In the genomic region with DNA sequence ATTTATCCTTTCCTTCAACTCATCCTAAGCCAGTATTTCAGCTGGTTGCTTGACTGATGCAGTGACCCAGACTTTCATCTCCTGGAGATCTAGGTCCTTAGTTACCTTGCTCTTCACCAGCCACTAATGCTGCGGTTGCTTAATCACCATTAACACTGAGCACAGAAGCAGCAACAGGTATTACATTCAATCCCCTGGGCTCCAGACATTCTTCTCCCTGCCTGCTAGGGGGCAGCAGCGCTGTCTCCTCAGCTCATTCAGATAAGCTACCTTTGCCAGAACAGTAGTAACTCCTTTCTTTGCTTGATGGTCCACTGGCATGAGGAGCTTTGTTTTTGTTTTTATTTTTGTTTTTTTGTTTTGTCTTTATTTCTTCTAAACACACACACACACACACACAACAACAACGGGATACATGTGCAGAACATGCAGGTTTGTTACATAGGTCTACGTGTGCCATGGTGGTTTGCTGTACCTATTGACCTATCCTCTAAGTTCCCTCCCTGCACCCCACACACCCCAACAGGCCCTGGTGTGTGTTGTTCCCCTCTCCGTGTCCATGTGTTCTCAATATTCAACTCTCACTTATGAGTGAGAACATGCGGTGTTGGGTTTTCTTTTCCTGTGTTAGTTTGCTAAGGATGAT, we compare ENCODE assay signal across 7 cellular contexts.
DNase-seq lines count a peak whose midpoint lies in the region; ATAC-seq and TF ChIP-seq lines count a peak whose summit lies in the region.

No MANE protein-coding gene starts in this region.

- H3K9me3 ChIP-seq in effector memory CD4-positive, alpha-beta T cell (ENCODE audit: control insufficient read depth, low read length), result no peaks in the 10 kb centered on the region

- TF ChIP-seq CTCF in GM12865 (IDR thresholded peaks at IDR 0.05; ENCODE audit: insufficient read depth, low read depth, low read length, missing control alignments), result peak; percentile 41
- TF ChIP-seq CTCF in LNCaP clone FGC (IDR thresholded peaks at IDR 0.05; ENCODE audit: control insufficient read depth, extremely low read depth, insufficient read depth), result peak; percentile 80
- TF ChIP-seq CTCF in WTC11 (IDR thresholded peaks at IDR 0.05), result peak; percentile 59; the same call in 1 of the 2 replicates

- no peak overlapping the region for H2BK5ac ChIP-seq in mesendoderm (ENCODE audit: low read length)

- no peaks in the 10 kb centered on the region for H3K79me1 ChIP-seq in mesendoderm (ENCODE audit: low read length)

- POLR2A ChIA-PET in WTC11 (lab: Charles Lee), result no interaction called here

- ATAC-seq in WTC11, result peak; percentile 98
- no peak for ATAC-seq in HG03108 (IDR thresholded peaks at IDR 0.05; ENCODE audit: unreplicated experiment)

- H3K4me3 ChIP-seq in GM12865 (ENCODE audit: low read depth, low read length) (no peak overlapping the region), LNCaP clone FGC (ENCODE audit: low read depth, low read length) (no peak overlapping the region), mesendoderm (ENCODE audit: low read length) (no peak overlapping the region)
- H3K4me3 ChIP-seq in effector memory CD4-positive, alpha-beta T cell (ENCODE audit: insufficient read depth, low read depth, low read length, poor library complexity, severe bottlenecking), result no peak overlapping the region

- H4K8ac ChIP-seq in mesendoderm (ENCODE audit: low read depth, low read length), result no peak overlapping the region

- H2BK15ac ChIP-seq in mesendoderm (replicated peaks; ENCODE audit: low read depth), result no peak overlapping the region

- H3K4me1 Mint-ChIP-seq in WTC11, result no peaks in the 10 kb centered on the region

- H3K18ac ChIP-seq in mesendoderm (ENCODE audit: low read length), result no peak overlapping the region

- DNase-seq in GM12865 (ENCODE audit: low read depth), result peak; percentile 16
- peak; percentile 8 for DNase-seq in LNCaP clone FGC (ENCODE audit: low read depth)
- DNase-seq in WTC11 (ENCODE audit: low spot score), result peak; percentile 61
- peak; percentile 87 for DNase-seq in mesendoderm
- no peak for DNase-seq in effector memory CD4-positive, alpha-beta T cell
- DNase-seq in CD1c-positive myeloid dendritic cell (ENCODE audit: extremely low spot score), result no peak

- CTCF ChIA-PET in WTC11 (lab: Charles Lee), result interaction anchor here (0.7 to 1.5 kb wide), 12 partner anchors 13 to 695 kb away, joined by 3 to 9 read pairs (median 5); no protein-coding TSS in a partner anchor

- H3K27ac Mint-ChIP-seq in WTC11, result no peak overlapping the region

- no peak overlapping the region for H2BK120ac ChIP-seq in mesendoderm (ENCODE audit: low read depth, low read length)

- no peak overlapping the region for H3K4me2 ChIP-seq in mesendoderm (ENCODE audit: low read length)

- H3K27me3 Mint-ChIP-seq in WTC11 (ENCODE audit: low read depth), result no peaks in the 10 kb centered on the region

- H3K79me2 ChIP-seq in mesendoderm (ENCODE audit: control insufficient read depth, insufficient read depth, low read length), result no peaks in the 10 kb centered on the region

- H4K5ac ChIP-seq in mesendoderm (ENCODE audit: low read length), result no peak overlapping the region

- no peak overlapping the region for H3K4me3 Mint-ChIP-seq in WTC11

- no peaks in the 10 kb centered on the region for H3K27me3 ChIP-seq in mesendoderm (ENCODE audit: insufficient read depth, low read length, poor library complexity)
- no peaks in the 10 kb centered on the region for H3K27me3 ChIP-seq in effector memory CD4-positive, alpha-beta T cell (replicated peaks; ENCODE audit: control insufficient read depth, insufficient read depth, low read length, poor library complexity, severe bottlenecking)

- H3K36me3 Mint-ChIP-seq in WTC11, result peaks cover 33% of the 10 kb centered on the region

- no CpG with 5 or more reads among the region's 6 CpGs for WGBS in mesendoderm (ENCODE audit: extremely low coverage, insufficient coverage, low lambda C conversion rate)

- no peak overlapping the region for H2AK5ac ChIP-seq in mesendoderm (ENCODE audit: low read length)

- peaks cover 53% of the 10 kb centered on the region for H3K9me3 Mint-ChIP-seq in WTC11

- H3K27ac ChIP-seq in mesendoderm (ENCODE audit: low read depth, low read length), result no peak overlapping the region
- no peak overlapping the region for H3K27ac ChIP-seq in effector memory CD4-positive, alpha-beta T cell (ENCODE audit: insufficient read depth, low read length, poor library complexity, severe bottlenecking)

- no peak overlapping the region for H3K4ac ChIP-seq in mesendoderm (ENCODE audit: low read depth, low read length)

- no peak overlapping the region for H3K9ac ChIP-seq in mesendoderm (ENCODE audit: low read length)

- H3K23ac ChIP-seq in mesendoderm (ENCODE audit: low read length), result no peak overlapping the region

- H3K56ac ChIP-seq in mesendoderm (ENCODE audit: low read length), result no peak overlapping the region

- no peaks in the 10 kb centered on the region for H3K36me3 ChIP-seq in mesendoderm (ENCODE audit: control insufficient read depth, insufficient read depth, low read length)
- H3K36me3 ChIP-seq in effector memory CD4-positive, alpha-beta T cell (ENCODE audit: control insufficient read depth, insufficient read depth, low read length), result no peaks in the 10 kb centered on the region

- H3K4me1 ChIP-seq in mesendoderm (ENCODE audit: control insufficient read depth, low read depth, low read length), result no peaks in the 10 kb centered on the region
- H3K4me1 ChIP-seq in effector memory CD4-positive, alpha-beta T cell (ENCODE audit: control insufficient read depth, insufficient read depth, low read length, poor library complexity, severe bottlenecking), result no peaks in the 10 kb centered on the region

TF ChIP-seq in WTC11, 78 proteins besides CTCF, POLR2A, EP300 and RAD21:
- TF ChIP-seq, protein P1, sequence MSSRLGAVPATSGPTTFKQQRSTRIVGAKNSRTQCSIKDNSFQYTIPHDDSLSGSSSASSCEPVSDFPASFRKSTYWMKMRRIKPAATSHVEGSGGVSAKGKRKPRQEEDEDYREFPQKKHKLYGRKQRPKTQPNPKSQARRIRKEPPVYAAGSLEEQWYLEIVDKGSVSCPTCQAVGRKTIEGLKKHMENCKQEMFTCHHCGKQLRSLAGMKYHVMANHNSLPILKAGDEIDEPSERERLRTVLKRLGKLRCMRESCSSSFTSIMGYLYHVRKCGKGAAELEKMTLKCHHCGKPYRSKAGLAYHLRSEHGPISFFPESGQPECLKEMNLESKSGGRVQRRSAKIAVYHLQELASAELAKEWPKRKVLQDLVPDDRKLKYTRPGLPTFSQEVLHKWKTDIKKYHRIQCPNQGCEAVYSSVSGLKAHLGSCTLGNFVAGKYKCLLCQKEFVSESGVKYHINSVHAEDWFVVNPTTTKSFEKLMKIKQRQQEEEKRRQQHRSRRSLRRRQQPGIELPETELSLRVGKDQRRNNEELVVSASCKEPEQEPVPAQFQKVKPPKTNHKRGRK (CRISPR knock-in tag; IDR thresholded peaks at IDR 0.05; ENCODE audit: borderline replicate concordance), result no peak
- TF ChIP-seq, protein P2, sequence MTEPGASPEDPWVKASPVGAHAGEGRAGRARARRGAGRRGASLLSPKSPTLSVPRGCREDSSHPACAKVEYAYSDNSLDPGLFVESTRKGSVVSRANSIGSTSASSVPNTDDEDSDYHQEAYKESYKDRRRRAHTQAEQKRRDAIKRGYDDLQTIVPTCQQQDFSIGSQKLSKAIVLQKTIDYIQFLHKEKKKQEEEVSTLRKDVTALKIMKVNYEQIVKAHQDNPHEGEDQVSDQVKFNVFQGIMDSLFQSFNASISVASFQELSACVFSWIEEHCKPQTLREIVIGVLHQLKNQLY (CRISPR knock-in tag; IDR thresholded peaks at IDR 0.05), result no peak
- TF ChIP-seq NFE2L1 (CRISPR knock-in tag; IDR thresholded peaks at IDR 0.05), result no peak

Comparison
In these comparisons a context has a peak if more than half of its experiments do, and no peak if none do; other contexts are left out.
1. DNase-seq: peak in GM12865 (single experiment), LNCaP clone FGC (single experiment), WTC11 (single experiment) and mesendoderm (single experiment); none in effector memory CD4-positive, alpha-beta T cell (0 of 3) and CD1c-positive myeloid dendritic cell (single experiment).
2. Peak in every context shown above with its lines, with median percentiles within 50 percentile points of each other: CTCF ChIP-seq.